In the genomic region with DNA sequence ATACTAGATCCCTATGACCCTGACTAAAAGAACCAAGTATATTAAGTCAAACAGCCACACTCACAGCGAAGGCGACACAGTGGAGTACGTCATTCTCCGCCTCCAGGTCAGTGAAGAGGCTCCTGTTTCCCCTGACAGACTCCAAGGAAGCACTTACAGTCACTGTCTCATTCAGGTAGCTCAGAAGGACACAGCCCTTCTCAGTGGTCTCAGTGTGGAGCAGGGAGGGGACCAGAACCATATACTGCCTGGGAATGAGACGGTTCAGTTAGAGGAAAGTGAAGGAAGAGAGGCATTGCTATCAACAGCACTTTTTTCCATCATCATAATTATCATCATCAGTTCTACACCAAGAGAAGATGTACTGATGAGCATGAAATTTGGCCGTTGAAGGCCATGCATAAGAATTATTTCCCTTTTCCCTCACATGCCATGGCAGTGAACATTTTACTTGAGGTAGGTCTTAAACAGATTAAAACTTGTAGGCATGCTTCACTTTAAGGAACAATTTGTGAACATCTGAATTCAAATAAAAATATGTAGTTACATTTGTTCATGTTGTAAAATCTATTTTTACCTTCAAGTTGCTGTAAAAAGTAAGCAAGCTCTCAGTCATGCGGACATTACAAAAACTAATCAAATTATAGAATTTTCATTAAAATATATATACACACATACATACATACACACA, we compare ENCODE assay signal across 25 cellular contexts. TPM values are rescaled to one million over a fixed set of nuclear protein-coding genes. Genes with fewer than 3 reads are reported as not detected.
DNase-seq lines count a peak whose midpoint lies in the region; ATAC-seq, FAIRE-seq and TF ChIP-seq lines count a peak whose summit lies in the region.
"Had no signal": no experiment of that assay in that cellular context is flagged by ENCODE, and none has a peak within 500 bp of the region (broad histone marks: within the 10 kb centered on the region; RNA-seq: fewer than 3 reads in every experiment).

No MANE protein-coding gene starts in this region.

- no peaks in the 10 kb centered on the region for H3K36me3 Mint-ChIP-seq in MCF 10A (ENCODE audit: insufficient read depth, unreplicated experiment)

- ATAC-seq in gastrocnemius medialis = no peak
- ATAC-seq in HG02798 (IDR thresholded peaks at IDR 0.05; ENCODE audit: poor library complexity, unreplicated experiment) = no peak
- ATAC-seq: HCT116, PC-3 had no signal

- no peak overlapping the region for H3K4me3 Mint-ChIP-seq in MCF 10A (ENCODE audit: unreplicated experiment)
- H3K4me3 Mint-ChIP-seq: central memory CD8-positive, alpha-beta T cell; endodermal cell; T-helper 1 cell treated with Interleukin-12 subunit alpha and Interleukin-12 subunit beta and Interleukin-4 antibody, amounts not matched to agents 30 μg/mL and 1 μg/mL, for 36 hours had no signal

- TF ChIP-seq CTCF in breast epithelium (IDR thresholded peaks at IDR 0.05) (no peak), MCF 10A (IDR thresholded peaks at IDR 0.05; ENCODE audit: unreplicated experiment) (no peak), liver (IDR thresholded peaks at IDR 0.05; ENCODE audit: low read depth, low read length, missing input control) (no peak), gastrocnemius medialis (IDR thresholded peaks at IDR 0.05 in 4 of 5, conservative IDR thresholded peaks at IDR 0.05 in 1 of 5) (no peak)

- 60% methylated on average over 7 of the region's 7 CpGs for WGBS in liver

- DNase-seq in breast epithelium (ENCODE audit: low spot score in 2 of 2) (no peak), MCF 10A (ENCODE audit: unreplicated experiment) (no peak), gastrocnemius medialis (no peak), urothelium cell line (ENCODE audit: low spot score) (no peak), cerebellum (ENCODE audit: low spot score) (no peak)
- DNase-seq in activated T-cell treated with anti-CD3 and anti-CD28 coated beads, Interleukin-2, amount 50 U/mL, for 1 hour = no peak
- DNase-seq: activated CD4-positive, alpha-beta T cell treated with anti-CD3 and anti-CD28 coated beads, Interleukin-2, amount 50 U/mL, for 4 hours; amniotic stem cell; BE2C; endodermal cell; kidney glomerular epithelial cell; NCI-H1436 treated with DMSO at 0.1 percent for 48 hours; NCI-H748 treated with DMSO at 0.1 percent for 48 hours; pancreas; PC-3; SJCRH30; stimulated activated CD4-positive, alpha-beta T cell treated with anti-CD3 and anti-CD28 coated beads, Interleukin-4, amount 100 ng/mL, for 1 hour had no signal

- no peaks in the 10 kb centered on the region for H3K9me3 ChIP-seq in breast epithelium
- no peaks in the 10 kb centered on the region for H3K9me3 ChIP-seq in liver (ENCODE audit: control insufficient read depth in 4 of 4, low read length in 3 of 4)
- H3K9me3 ChIP-seq in gastrocnemius medialis = no peaks in the 10 kb centered on the region
- H3K9me3 ChIP-seq: BE2C, Caco-2, pancreas, SJCRH30 had no signal

- in situ Hi-C loops in gastrocnemius medialis (cut with MboI; ENCODE audit: low sequenced_read_pairs in 4 of 4) = no loop called here

- peak overlapping the region; percentile 52 to 67 for H3K27ac ChIP-seq in breast epithelium
- peak overlapping the region in 1 of 2 donors; percentile 2 for H3K27ac ChIP-seq in liver (ENCODE audit: low read depth in 1 of 2, low read length in 2 of 2)
- H3K27ac ChIP-seq in gastrocnemius medialis = peak overlapping the region; percentile 39 to 69 (median 65)
- H3K27ac ChIP-seq: pancreas, SJCRH30, VCaP had no signal

- POLR2A ChIA-PET in MCF 10A (lab: Yijun Ruan, JAX) = no interaction called here

- H3K4me1 Mint-ChIP-seq in MCF 10A (ENCODE audit: insufficient read depth, unreplicated experiment) = no peaks in the 10 kb centered on the region
- H3K4me1 Mint-ChIP-seq: endodermal cell had no signal

- no peaks in the 10 kb centered on the region for H3K27me3 Mint-ChIP-seq in MCF 10A (ENCODE audit: insufficient read depth, unreplicated experiment)
- H3K27me3 Mint-ChIP-seq: central memory CD8-positive, alpha-beta T cell had no signal

- CTCF ChIA-PET in MCF 10A (lab: Yijun Ruan, JAX) = interaction anchor here (1.0 kb wide), 1 partner anchor 41 kb away, joined by 3 read pairs; no protein-coding TSS in a partner anchor

- no peaks in the 10 kb centered on the region for H3K9me3 Mint-ChIP-seq in MCF 10A (ENCODE audit: unreplicated experiment)
- H3K9me3 Mint-ChIP-seq: central memory CD8-positive, alpha-beta T cell; endodermal cell; T-helper 1 cell treated with Interleukin-12 subunit alpha and Interleukin-12 subunit beta and Interleukin-4 antibody, amounts not matched to agents 30 μg/mL and 1 μg/mL, for 36 hours had no signal

- no peaks in the 10 kb centered on the region for H3K36me3 ChIP-seq in breast epithelium
- H3K36me3 ChIP-seq in liver (ENCODE audit: control insufficient read depth in 4 of 4, insufficient read depth in 3 of 4, low read depth in 1 of 4, low read length in 3 of 4) = peaks cover 12 to 40% (median 30%) of the 10 kb centered on the region in 4 donors
- H3K36me3 ChIP-seq in gastrocnemius medialis = peaks cover 2 to 34% of the 10 kb centered on the region in 2 donors
- H3K36me3 ChIP-seq: BE2C, pancreas, SJCRH30 had no signal

- no TSS peak for BruUV-seq in MCF 10A (replicated peaks; lab: Mats Ljungman, UMichigan)

- H3K4me3 ChIP-seq in breast epithelium (peak overlapping the region; percentile 39 to 62 (median 44)), liver (ENCODE audit: low read depth in 1 of 3, low read length in 3 of 3) (peak overlapping the region; percentile 57 to 89 (median 72)), gastrocnemius medialis (peak overlapping the region; percentile 46 to 56 (median 53))
- H3K4me3 ChIP-seq: SJCRH30 had no signal

- H3K9ac ChIP-seq in liver (ENCODE audit: low read depth in 1 of 2, low read length in 2 of 2) = peak overlapping the region; percentile 2 to 4

- H3K27me3 ChIP-seq in breast epithelium (no peaks in the 10 kb centered on the region), liver (ENCODE audit: control insufficient read depth in 4 of 4, insufficient read depth in 4 of 4, low read length in 3 of 4) (no peaks in the 10 kb centered on the region), gastrocnemius medialis (no peaks in the 10 kb centered on the region)
- H3K27me3 ChIP-seq: pancreas, SJCRH30 had no signal

- TF ChIP-seq POLR2A in breast epithelium (IDR thresholded peaks at IDR 0.05) (no peak), gastrocnemius medialis (IDR thresholded peaks at IDR 0.05) (no peak)

- no peak for TF ChIP-seq RAD21 in liver (IDR thresholded peaks at IDR 0.05)

- H3K4me1 ChIP-seq in breast epithelium = no peaks in the 10 kb centered on the region
- H3K4me1 ChIP-seq in liver (ENCODE audit: control insufficient read depth in 4 of 4, insufficient read depth in 4 of 4, low read length in 3 of 4) = peaks cover 1 to 35% (median 18%) of the 10 kb centered on the region in 4 donors
- H3K4me1 ChIP-seq in gastrocnemius medialis = peaks cover 24 to 35% of the 10 kb centered on the region in 2 donors
- H3K4me1 ChIP-seq: BE2C, pancreas, SJCRH30 had no signal

- FAIRE-seq in urothelium cell line (lab: Jason Lieb, UNC) = peak; percentile 27

- intact Hi-C loops in breast epithelium (cut with DNase I; ENCODE audit: low total_unique reads) (no loop called here), MCF 10A (cut with micrococcal nuclease) (no loop called here), gastrocnemius medialis (cut with DNase I; ENCODE audit: low total_unique reads) (loop anchor here (10.0 kb wide), 1 partner anchor 131 kb away; no protein-coding TSS in a partner anchor)

- no peak overlapping the region for H3K27ac Mint-ChIP-seq in MCF 10A (ENCODE audit: low read depth, unreplicated experiment)
- H3K27ac Mint-ChIP-seq: endodermal cell; T-helper 1 cell treated with Interleukin-12 subunit alpha and Interleukin-12 subunit beta and Interleukin-4 antibody, amounts not matched to agents 30 μg/mL and 1 μg/mL, for 36 hours had no signal

TF ChIP-seq in liver, 16 proteins besides CTCF, POLR2A, EP300 and RAD21:
- TF ChIP-seq SP1 (IDR thresholded peaks at IDR 0.05) = no peak
- peak in 1 of 2 donors; percentile 22 for TF ChIP-seq JUND (IDR thresholded peaks at IDR 0.05)
- TF ChIP-seq TAF1 (conservative IDR thresholded peaks at IDR 0.05) = peak; percentile 34

RNA-seq across cellular contexts. Expression of a gene that starts 2.3 kb away (rescaled TPM):
- 100 to 1,000 TPM; 276 to 457 (median 281) TPM for total RNA-seq in breast epithelium
- not detected in 2 replicates for total RNA-seq in MCF 10A (2022)
- total RNA-seq in liver = 1,000 to 10,000 TPM; 1,731 to 2,199 TPM
- 1,000 to 10,000 TPM; 1,904 to 2,622 TPM for polyA plus RNA-seq in liver
- total RNA-seq in gastrocnemius medialis = 100 to 1,000 TPM in 3 of 4 donors, 10 to 100 TPM in 1; 77.1 to 135 (median 126) TPM
- 61.8 TPM for total RNA-seq in cerebellum
- total RNA-seq: A172, PC-3 had no signal

Comparison
In these comparisons a context has a peak if more than half of its experiments do, and no peak if none do; other contexts are left out.
1. RNA of a gene that starts 2.3 kb away (total RNA-seq): 1,731 to 2,199 TPM in liver, 276 to 457 TPM in breast epithelium, 77.1 to 135 TPM in gastrocnemius medialis and 61.8 TPM in cerebellum (single experiment); not detected in MCF 10A; every median in the first group is over 10 times any median in the second.
2. Peak in every context shown above with its lines, with median percentiles within 50 percentile points of each other: H3K4me3 ChIP-seq.